ENCODE assay signal across 9 cellular contexts in genomic region chr6:7086488-7086887, GRCh38. TPM values are rescaled to one million over a fixed set of nuclear protein-coding genes. Genes with fewer than 3 reads are reported as not detected.
A peak's percentile ranks its signal among the peaks of the same experiment; 100 is the strongest.
DNase-seq lines count a peak whose midpoint lies in the region; ATAC-seq and TF ChIP-seq lines count a peak whose summit lies in the region.
"Had no signal": no experiment of that assay in that cellular context is flagged by ENCODE, and none has a peak within 500 bp of the region (broad histone marks: within the 10 kb centered on the region; RNA-seq: fewer than 3 reads in every experiment).

No MANE protein-coding gene starts in this region.

- no peak for TF ChIP-seq CTCF in Calu3 (IDR thresholded peaks at IDR 0.05; ENCODE audit: unreplicated experiment)

- H3K27ac ChIP-seq in BLaER1 (peak overlapping the region; percentile 47), right cardiac atrium (ENCODE audit: low read length) (no peak overlapping the region)

- H3K36me3 ChIP-seq in BLaER1 = no peaks in the 10 kb centered on the region

- peak overlapping the region; percentile 87 for H3K4me2 ChIP-seq in BLaER1

- no peaks in the 10 kb centered on the region for H4K20me1 ChIP-seq in BLaER1

- H3K27me3 Mint-ChIP-seq in activated T-cell treated with anti-CD3 and anti-CD28 coated beads, Interleukin-2, amount 50 U/mL, for 4 hours (ENCODE audit: low read depth) = no peaks in the 10 kb centered on the region
- H3K27me3 Mint-ChIP-seq in Calu3 (ENCODE audit: unreplicated experiment) = no peaks in the 10 kb centered on the region

- peaks cover 39% of the 10 kb centered on the region for H3K4me1 Mint-ChIP-seq in activated T-cell treated with anti-CD3 and anti-CD28 coated beads, Interleukin-2, amount 50 U/mL, for 4 hours (ENCODE audit: low read depth)
- no peaks in the 10 kb centered on the region for H3K4me1 Mint-ChIP-seq in Calu3 (ENCODE audit: low read depth, unreplicated experiment)

- H3K9ac ChIP-seq in BLaER1 = peak overlapping the region; percentile 68

- peaks cover 48% of the 10 kb centered on the region for H3K4me1 ChIP-seq in BLaER1
- H3K4me1 ChIP-seq in right cardiac atrium (ENCODE audit: control insufficient read depth, insufficient read depth, low read length) = no peaks in the 10 kb centered on the region

- H3K4me3 Mint-ChIP-seq in activated T-cell treated with anti-CD3 and anti-CD28 coated beads, Interleukin-2, amount 50 U/mL, for 4 hours = peak overlapping the region; percentile 70
- no peak overlapping the region for H3K4me3 Mint-ChIP-seq in Calu3 (ENCODE audit: low read depth, unreplicated experiment)

- intact Hi-C loops in right cardiac atrium (cut with DNase I) (no loop called here), Calu3 (cut with micrococcal nuclease; ENCODE audit: unreplicated experiment) (no loop called here)

- H3K4me3 ChIP-seq in BLaER1 = peak overlapping the region; percentile 60
- peak overlapping the region; percentile 62 for H3K4me3 ChIP-seq in right cardiac atrium (ENCODE audit: low read length)

- BruUV-seq in Calu3 (replicated peaks; lab: Mats Ljungman, UMichigan) = no TSS peak

- H3K27me3 ChIP-seq in BLaER1 = no peaks in the 10 kb centered on the region
- no peaks in the 10 kb centered on the region for H3K27me3 ChIP-seq in right cardiac atrium (ENCODE audit: control insufficient read depth, insufficient read depth)

- CTCF ChIA-PET in Calu3 (lab: Charles Lee) = interaction anchor here (0.7 kb wide), 1 partner anchor 304 kb away, joined by 3 read pairs; no protein-coding TSS in a partner anchor

- DNase-seq in HT1080 (ENCODE audit: low read depth) = peak; percentile 28
- DNase-seq in activated T-cell treated with anti-CD3 and anti-CD28 coated beads, Interleukin-2, amount 50 U/mL, for 4 hours = peak; percentile 36
- DNase-seq in right cardiac atrium = peak; percentile 29 to 77 (median 74)
- peak; percentile 22 to 64 for DNase-seq in stimulated activated CD4-positive, alpha-beta T cell treated with anti-CD3 and anti-CD28 coated beads, Interleukin-4, amount 100 ng/mL, for 4 hours
- DNase-seq in NCI-H774 (lab: John Stamatoyannopoulos, UW) = no peak
- no peak for DNase-seq in Calu3

- no peak overlapping the region for H3K27ac Mint-ChIP-seq in Calu3 (ENCODE audit: unreplicated experiment)

- ATAC-seq in GM19455 (IDR thresholded peaks at IDR 0.05; ENCODE audit: unreplicated experiment) (peak; percentile 45), right cardiac atrium (peak; percentile 80 to 90)
- peak; percentile 74 to 76 for ATAC-seq in activated T-cell treated with anti-CD3 and anti-CD28 coated beads, Interleukin-2, amount 50 U/mL, for 4 hours
- ATAC-seq: HCT116 had no signal

- WGBS in right cardiac atrium = 37% methylated on average over 9 of the region's 9 CpGs

- no peaks in the 10 kb centered on the region for H3K9me3 ChIP-seq in BLaER1
- H3K9me3 ChIP-seq in right cardiac atrium (ENCODE audit: control insufficient read depth, low read length) = no peaks in the 10 kb centered on the region

- no peaks in the 10 kb centered on the region for H3K36me3 Mint-ChIP-seq in activated T-cell treated with anti-CD3 and anti-CD28 coated beads, Interleukin-2, amount 50 U/mL, for 4 hours (ENCODE audit: insufficient read depth)
- H3K36me3 Mint-ChIP-seq in Calu3 (ENCODE audit: insufficient read depth, unreplicated experiment) = no peaks in the 10 kb centered on the region

- peaks cover 3% of the 10 kb centered on the region for H3K9me3 Mint-ChIP-seq in activated T-cell treated with anti-CD3 and anti-CD28 coated beads, Interleukin-2, amount 50 U/mL, for 4 hours
- H3K9me3 Mint-ChIP-seq in Calu3 (ENCODE audit: low read depth, unreplicated experiment) = no peaks in the 10 kb centered on the region

RNA-seq across cellular contexts. Expression of gene RREB1, which starts 21.3 kb away (rescaled TPM):
- 10.5 and 11.9 TPM in 2 replicates for total RNA-seq in HT1080 (2014; rRNA removed; shearing (Covaris generic))
- 6.8 and 6.9 TPM in 2 replicates for polyA plus RNA-seq in HT1080 (2015; cell fraction: cytosol; rRNA removed)
- polyA plus RNA-seq in HT1080 (2015; cell fraction: nucleus; rRNA removed) = 15.2 and 17.6 TPM in 2 replicates
- 10 to 100 TPM; 18.5 to 20.7 (median 19.2) TPM for total RNA-seq in activated T-cell treated with anti-CD3 and anti-CD28 coated beads, Interleukin-2, amount 50 U/mL, for 4 hours
- total RNA-seq in right cardiac atrium = 10 to 100 TPM; 35.3 to 40.4 (median 38.0) TPM
- polyA plus RNA-seq in right cardiac atrium = 7.8 TPM
- 38.4 and 42.9 TPM in 2 replicates for total RNA-seq in Calu3 (2022)

Comparison
In these comparisons a context has a peak if more than half of its experiments do, and no peak if none do; other contexts are left out.
1. DNase-seq: peak in HT1080 (single experiment), activated T-cell treated with anti-CD3 and anti-CD28 coated beads, Interleukin-2, amount 50 U/mL, for 4 hours (single experiment), right cardiac atrium (3 of 3) and stimulated activated CD4-positive, alpha-beta T cell treated with anti-CD3 and anti-CD28 coated beads, Interleukin-4, amount 100 ng/mL, for 4 hours (2 of 2); none in NCI-H774 (single experiment) and Calu3 (single experiment).
2. Peak in every context shown above with its lines, with median percentiles within 50 percentile points of each other: ATAC-seq.